8 cellular contexts compared by ENCODE assay signal in the genomic region with DNA sequence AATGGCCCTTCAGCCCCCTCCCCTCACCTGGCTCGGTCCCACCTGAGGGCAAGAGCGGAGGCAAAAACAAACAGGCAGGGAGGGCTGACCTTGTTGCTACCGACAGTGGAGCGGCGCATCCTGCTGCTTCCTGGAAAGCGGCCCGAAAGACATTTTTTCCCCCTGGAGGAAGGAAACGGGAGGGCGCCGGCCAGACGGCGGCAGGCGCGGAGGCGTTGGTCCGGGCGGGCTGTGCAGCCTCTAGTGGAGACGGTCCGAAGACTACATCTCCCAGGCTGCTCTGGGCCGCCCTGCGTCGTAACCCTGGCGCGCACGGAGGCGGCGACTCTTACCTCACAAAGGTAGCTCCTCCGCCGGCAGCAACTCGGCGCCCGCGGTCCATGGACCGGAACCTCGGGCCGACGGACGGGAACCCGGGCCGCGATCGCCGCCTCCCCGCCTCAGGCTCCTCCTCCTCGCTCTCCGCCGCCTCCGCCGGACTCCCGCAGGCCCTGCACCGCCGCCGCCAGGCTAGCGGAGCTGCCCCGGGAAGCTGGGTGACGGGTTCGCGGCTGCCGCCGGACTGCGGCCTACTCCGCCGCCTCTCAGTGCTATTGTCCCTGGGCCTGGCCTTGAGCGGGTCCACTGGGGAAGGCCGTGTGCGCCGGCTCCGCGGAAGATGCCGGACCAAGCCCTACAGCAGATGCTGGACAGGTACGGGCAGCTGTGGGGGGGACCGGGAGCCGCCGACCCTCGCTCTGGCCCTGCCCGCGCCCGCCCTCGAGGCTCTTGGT. TPM values are rescaled to one million over a fixed set of nuclear protein-coding genes. Genes with fewer than 3 reads are reported as not detected.
A peak's percentile ranks its signal among the peaks of the same experiment; 100 is the strongest.
DNase-seq lines count a peak whose midpoint lies in the region; ATAC-seq and TF ChIP-seq lines count a peak whose summit lies in the region.

A gene (minus strand): TSS at position 242 of the 773 bp plus-strand sequence. CDS start 50,728 bp downstream, outside the sequence.
A gene with protein sequence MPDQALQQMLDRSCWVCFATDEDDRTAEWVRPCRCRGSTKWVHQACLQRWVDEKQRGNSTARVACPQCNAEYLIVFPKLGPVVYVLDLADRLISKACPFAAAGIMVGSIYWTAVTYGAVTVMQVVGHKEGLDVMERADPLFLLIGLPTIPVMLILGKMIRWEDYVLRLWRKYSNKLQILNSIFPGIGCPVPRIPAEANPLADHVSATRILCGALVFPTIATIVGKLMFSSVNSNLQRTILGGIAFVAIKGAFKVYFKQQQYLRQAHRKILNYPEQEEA (plus strand): TSS at position 331 of the 773 bp plus-strand sequence. CDS start 328 bp downstream, at position 659.

- H3K36me3 ChIP-seq in HUES48 (ENCODE audit: control insufficient read depth, insufficient read depth, low read length) (peaks cover 12% of the 10 kb centered on the region), NT2/D1 (ENCODE audit: insufficient read depth, insufficient read length, low read length) (peaks cover 14% of the 10 kb centered on the region)

- peaks cover 16% of the 10 kb centered on the region for H3K4me1 Mint-ChIP-seq in endothelial cell (ENCODE audit: unreplicated experiment)

- TF ChIP-seq CTCF in endothelial cell (IDR thresholded peaks at IDR 0.05; ENCODE audit: unreplicated experiment) = peak; percentile 66

- no peaks in the 10 kb centered on the region for H3K27me3 ChIP-seq in HUES48 (ENCODE audit: control insufficient read depth, insufficient read depth, low read length)
- no peaks in the 10 kb centered on the region for H3K27me3 ChIP-seq in NT2/D1 (ENCODE audit: insufficient read depth, insufficient read length)

- H3K9ac ChIP-seq in HUES48 (ENCODE audit: low read depth, low read length) (peak within 1 kb of the TSS; percentile 92), NT2/D1 (ENCODE audit: insufficient read length, low read depth) (peak within 1 kb of the TSS; percentile 91)

- peak; percentile 98 for ATAC-seq in GM21390 (IDR thresholded peaks at IDR 0.05; ENCODE audit: unreplicated experiment)

- H3K4me1 ChIP-seq in HUES48 (ENCODE audit: control insufficient read depth, insufficient read depth, low read length) (0 out of 2 replicates have a peak, but pooled peaks cover 7% of the 10 kb centered on the region), NT2/D1 (ENCODE audit: insufficient read depth, insufficient read length) (no peaks in the 10 kb centered on the region)

- peaks cover 12% of the 10 kb centered on the region for H3K36me3 Mint-ChIP-seq in endothelial cell (ENCODE audit: low read depth, unreplicated experiment)

- H3K27ac Mint-ChIP-seq in endothelial cell (ENCODE audit: unreplicated experiment) = peak within 1 kb of the TSS; percentile 94

- no peaks in the 10 kb centered on the region for H3K9me3 Mint-ChIP-seq in endothelial cell (ENCODE audit: unreplicated experiment)

- H3K27ac ChIP-seq in HUES48 (ENCODE audit: low read depth, low read length) = peak within 1 kb of the TSS; percentile 89

- H3K9me3 ChIP-seq in HUES48 (ENCODE audit: control insufficient read depth, insufficient read depth, low read length) (no peaks in the 10 kb centered on the region), NT2/D1 (ENCODE audit: insufficient read depth, low read length) (no peaks in the 10 kb centered on the region)

- H3K4me3 Mint-ChIP-seq in endothelial cell (ENCODE audit: unreplicated experiment) = peak within 1 kb of the TSS; percentile 96

- H3K27me3 Mint-ChIP-seq in endothelial cell (ENCODE audit: unreplicated experiment) = peaks cover 5% of the 10 kb centered on the region

- peak within 1 kb of the TSS; percentile 71 for H3K4me3 ChIP-seq in HUES48 (ENCODE audit: low read depth, low read length)
- H3K4me3 ChIP-seq in NT2/D1 (ENCODE audit: insufficient read length, low read depth) = peak within 1 kb of the TSS; percentile 92

- DNase-seq in D341Med (ENCODE audit: low spot score) (peak; percentile 90), NT2/D1 (ENCODE audit: low read depth, low spot score) (peak; percentile 89), endothelial cell (ENCODE audit: low spot score) (peak; percentile 94), midbrain (lab: John Stamatoyannopoulos, UW) (peak; percentile 95)
- DNase-seq in activated CD8-positive, alpha-beta memory T cell treated with anti-CD3 and anti-CD28 coated beads, Interleukin-2, amount 50 U/mL, for 4 hours = peak; percentile 89
- DNase-seq in stimulated activated CD8-positive, alpha-beta memory T cell treated with anti-CD3 and anti-CD28 coated beads, Interleukin-2, amount 100 ng/mL, for 1 hour (ENCODE audit: low read depth in 2 of 2) = peak; percentile 76 to 81

RNA-seq across cellular contexts. Expression of the first gene that starts in this region (rescaled TPM):
- 2.4 TPM for total RNA-seq in endothelial cell (ENCODE audit: unreplicated experiment)

RNA-seq across cellular contexts. Expression of the second gene that starts in this region (rescaled TPM):
- total RNA-seq in endothelial cell (ENCODE audit: unreplicated experiment) = 46.0 TPM

Comparison
In these comparisons a context has a peak if more than half of its experiments do, and no peak if none do; other contexts are left out.
1. Peak in every context shown above with its lines: DNase-seq, ATAC-seq, H3K4me3 ChIP-seq and H3K27ac ChIP-seq.